Comparison of ENCODE assay signal across 9 cellular contexts in the genomic region with DNA sequence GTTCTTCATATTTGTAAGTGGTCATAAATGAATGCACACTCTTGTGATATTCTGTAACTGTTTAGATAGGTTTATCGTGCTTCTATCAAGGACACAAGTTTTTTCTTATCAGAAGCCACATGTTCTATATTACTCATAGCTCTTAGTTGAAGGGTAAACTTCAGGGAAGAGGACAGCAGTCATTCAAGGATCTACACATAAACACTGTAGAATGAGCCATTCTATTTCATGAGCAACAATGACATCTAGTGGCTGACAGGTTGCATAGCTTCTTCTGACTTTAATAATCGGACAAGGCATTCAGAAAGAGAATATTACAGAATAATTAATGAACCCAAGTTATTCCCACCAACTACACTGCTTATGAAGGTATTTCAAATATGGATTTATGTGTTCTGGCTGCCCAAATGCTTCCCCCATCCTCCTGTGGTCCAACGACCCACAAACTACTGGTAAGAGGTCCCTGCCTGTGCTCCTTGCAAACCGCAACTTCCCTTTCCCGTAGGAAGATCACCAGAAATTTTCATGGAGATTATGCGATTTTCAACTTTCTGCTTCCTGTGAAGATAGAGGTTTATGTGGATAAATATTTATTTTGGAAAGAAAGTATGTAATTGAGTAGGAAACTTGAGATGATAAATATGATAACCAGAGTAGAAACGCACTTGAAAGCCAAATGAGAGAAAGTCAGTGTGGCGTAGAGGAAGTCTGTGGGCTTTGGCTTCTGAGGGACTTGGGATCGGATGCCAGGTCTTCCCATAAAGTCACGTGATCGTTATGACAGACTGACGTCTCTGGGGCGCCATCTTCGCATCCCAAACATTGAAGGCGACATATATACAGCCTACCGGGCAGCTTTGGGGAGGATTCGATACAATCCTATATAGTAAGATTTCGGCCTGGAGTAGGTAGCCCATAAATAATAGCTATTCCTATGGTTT. TPM values are rescaled to one million over a fixed set of nuclear protein-coding genes. Genes with fewer than 3 reads are reported as not detected.
DNase-seq lines count a peak whose midpoint lies in the region; ATAC-seq and TF ChIP-seq lines count a peak whose summit lies in the region.
"Had no signal": no experiment of that assay in that cellular context is flagged by ENCODE, and none has a peak within 500 bp of the region (broad histone marks: within the 10 kb centered on the region; RNA-seq: fewer than 3 reads in every experiment).

No MANE protein-coding gene starts in this region.

- H3K79me2 ChIP-seq in H9 (ENCODE audit: insufficient read depth, low read length) = no peaks in the 10 kb centered on the region
- H3K79me2 ChIP-seq in Loucy (ENCODE audit: insufficient read depth, low read length) = no peaks in the 10 kb centered on the region

- H3K9me3 Mint-ChIP-seq in H9 = no peaks in the 10 kb centered on the region

- no peaks in the 10 kb centered on the region for H3K27me3 ChIP-seq in GM06990 (replicated peaks; ENCODE audit: control insufficient read depth, insufficient read depth, low read length)
- H3K27me3 ChIP-seq in H9 (ENCODE audit: insufficient read depth, low read length) = no peaks in the 10 kb centered on the region; the same call in 1 of the 2 replicates
- H3K27me3 ChIP-seq in Loucy (ENCODE audit: insufficient read depth, low read length, poor library complexity, severe bottlenecking) = no peaks in the 10 kb centered on the region

- no peaks in the 10 kb centered on the region for H3K36me3 Mint-ChIP-seq in H9 (ENCODE audit: insufficient read depth in 1 of 3, low read depth in 3 of 3)

- no peak overlapping the region for H2BK120ac ChIP-seq in H9 (ENCODE audit: low read depth, low read length, poor library complexity, severe bottlenecking)

- no peak overlapping the region for H4K8ac ChIP-seq in H9 (replicated peaks; ENCODE audit: insufficient read length, low read depth, low read length)

- intact Hi-C loops in mucosa of descending colon (cut with DNase I, micrococcal nuclease) = loop anchor here (5.0 to 10.0 kb wide), 3 partner anchors 851 to 884 kb away; no protein-coding TSS in a partner anchor

- DNase-seq in A172 (ENCODE audit: low spot score) (peak; percentile 53), GM06990 (ENCODE audit: extremely low read depth, insufficient read length) (peak; percentile 3), H9 (no peak), RWPE1 (ENCODE audit: low spot score) (peak; percentile 59), epithelial cell of esophagus (ENCODE audit: low read depth) (peak; percentile 81), mucosa of descending colon (no peak), HK-2 (ENCODE audit: unreplicated experiment) (no peak)

- H2AK5ac ChIP-seq in H9 (ENCODE audit: insufficient read length, low read length) = no peak overlapping the region

- H3K27ac ChIP-seq in H9 (ENCODE audit: insufficient read length, low read depth, low read length) (no peak overlapping the region), RWPE1 (no peak overlapping the region)

- H2AFZ ChIP-seq in H9 (ENCODE audit: low read length) (no peak overlapping the region), Loucy (ENCODE audit: low read length) (peak overlapping the region; percentile 10; the same call in 1 of the 2 replicates)

- POLR2A ChIA-PET in RWPE1 (lab: Yijun Ruan, JAX; ENCODE audit: low non-redundant PET) = no interaction called here

- H3K56ac ChIP-seq in H9 (ENCODE audit: insufficient read length, low read depth, low read length) = no peak overlapping the region

- no peak overlapping the region for H3K18ac ChIP-seq in H9 (ENCODE audit: insufficient read length, low read depth, low read length)

- H3K4ac ChIP-seq in H9 (ENCODE audit: low read depth, low read length) = no peak overlapping the region

- H3K79me1 ChIP-seq in H9 (ENCODE audit: insufficient read depth, low read depth, low read length, poor library complexity, severe bottlenecking) = no peaks in the 10 kb centered on the region

- no peak overlapping the region for H3T11ph ChIP-seq in H9 (ENCODE audit: low read length)

- H3K9me2 ChIP-seq in Loucy (replicated peaks; ENCODE audit: low read depth, low read length) = no peaks in the 10 kb centered on the region

- 100% methylated on average over 1 of the region's 18 CpGs for WGBS in H9 (ENCODE audit: extremely low coverage, insufficient read length, low lambda C conversion rate)

- no peak overlapping the region for H4K91ac ChIP-seq in H9 (ENCODE audit: insufficient read length, low read depth, low read length)

- CTCF ChIA-PET in RWPE1 (lab: Yijun Ruan, JAX) = interaction anchor here (0.6 to 1.4 kb wide), 17 partner anchors 9 to 890 kb away, joined by 3 to 28 read pairs (median 4); a partner anchor contains a TSS

- H2BK5ac ChIP-seq in H9 (ENCODE audit: insufficient read length, low read length) = no peak overlapping the region

- H3K4me1 ChIP-seq in H9 (ENCODE audit: insufficient read depth, low read length) = no peaks in the 10 kb centered on the region
- H3K4me1 ChIP-seq in Loucy (ENCODE audit: insufficient read depth, low read length, poor library complexity, severe bottlenecking) = peaks cover 22% of the 10 kb centered on the region
- no peaks in the 10 kb centered on the region for H3K4me1 ChIP-seq in mucosa of descending colon (ENCODE audit: low read depth)
- H3K4me1 ChIP-seq: HAP-1 had no signal

- H3K9ac ChIP-seq in H9 (ENCODE audit: extremely low read depth, insufficient read length, low read length) (no peak overlapping the region), Loucy (ENCODE audit: low read depth, low read length, poor library complexity, severe bottlenecking) (no peak overlapping the region)

- peak; percentile 75 for ATAC-seq in mucosa of descending colon

- H3K23me2 ChIP-seq in H9 (ENCODE audit: insufficient read length, low read depth, low read length, poor library complexity, severe bottlenecking) = no peaks in the 10 kb centered on the region

- no peak overlapping the region for H3K27ac Mint-ChIP-seq in H9

- H3K14ac ChIP-seq in H9 (ENCODE audit: insufficient read depth, low read length) = no peak overlapping the region

- peaks cover 18 to 25% of the 10 kb centered on the region in 2 experiments for H3K4me1 Mint-ChIP-seq in H9

- H3K27me3 Mint-ChIP-seq in H9 (ENCODE audit: low read depth) = no peaks in the 10 kb centered on the region

- no peak overlapping the region for H3K23ac ChIP-seq in H9 (ENCODE audit: insufficient read length, low read depth, low read length)

- H3K4me3 ChIP-seq in GM06990 (replicated peaks; ENCODE audit: low read depth, low read length) (no peak overlapping the region), Loucy (ENCODE audit: low read length, poor library complexity, severe bottlenecking) (no peak overlapping the region), epithelial cell of esophagus (ENCODE audit: low read length) (no peak overlapping the region), mucosa of descending colon (no peak overlapping the region)
- H3K4me3 ChIP-seq: HAP-1 had no signal

- peak; percentile 71 for TF ChIP-seq CTCF in GM06990 (IDR thresholded peaks at IDR 0.05; ENCODE audit: insufficient read depth, low read length, poor library complexity, severe bottlenecking)
- TF ChIP-seq CTCF in H9 (conservative IDR thresholded peaks at IDR 0.05) = peak; percentile 88
- peak; percentile 92 for TF ChIP-seq CTCF in Loucy (conservative IDR thresholded peaks at IDR 0.05; ENCODE audit: low read length)
- TF ChIP-seq CTCF in RWPE1 (conservative IDR thresholded peaks at IDR 0.05; ENCODE audit: low read depth) = peak; percentile 83
- TF ChIP-seq CTCF in epithelial cell of esophagus (IDR thresholded peaks at IDR 0.05; ENCODE audit: insufficient read depth, low read depth, low read length, missing control alignments) = peak; percentile 73
- peak; percentile 24 for TF ChIP-seq CTCF in mucosa of descending colon (IDR thresholded peaks at IDR 0.05)

- H3F3A ChIP-seq in Loucy (ENCODE audit: low read depth) = no peaks in the 10 kb centered on the region

- H3K4me2 ChIP-seq in H9 (ENCODE audit: insufficient read depth, insufficient read length, low read length) (no peak overlapping the region), Loucy (ENCODE audit: low read depth, low read length, poor library complexity, severe bottlenecking) (no peak overlapping the region)

- H4K20me1 ChIP-seq in H9 (ENCODE audit: control insufficient read depth, insufficient read depth, insufficient read length) = no peaks in the 10 kb centered on the region
- H4K20me1 ChIP-seq in Loucy (ENCODE audit: insufficient read depth, low read length, poor library complexity, severe bottlenecking) = no peaks in the 10 kb centered on the region

- H2BK12ac ChIP-seq in H9 (ENCODE audit: insufficient read length, low read depth, low read length) = no peak overlapping the region

- no peaks in the 10 kb centered on the region for H3K9me3 ChIP-seq in H9 (ENCODE audit: control insufficient read depth, low read depth, low read length)
- no peaks in the 10 kb centered on the region for H3K9me3 ChIP-seq in Loucy (ENCODE audit: insufficient read depth, low read depth, low read length)
- no peaks in the 10 kb centered on the region for H3K9me3 ChIP-seq in mucosa of descending colon
- H3K9me3 ChIP-seq: HAP-1 had no signal

- no peak overlapping the region for H3K4me3 Mint-ChIP-seq in H9

- no peak overlapping the region for H2BK15ac ChIP-seq in H9 (ENCODE audit: low read depth, low read length)

- H3K36me3 ChIP-seq in GM06990 (ENCODE audit: control insufficient read depth, insufficient read depth, low read length) = no peaks in the 10 kb centered on the region
- H3K36me3 ChIP-seq in Loucy (ENCODE audit: insufficient read depth, low read length) = no peaks in the 10 kb centered on the region
- H3K36me3 ChIP-seq in mucosa of descending colon (ENCODE audit: low read depth) = no peaks in the 10 kb centered on the region
- H3K36me3 ChIP-seq: HAP-1 had no signal

- H2BK20ac ChIP-seq in H9 (ENCODE audit: low read depth, low read length, poor library complexity, severe bottlenecking) = no peak overlapping the region

- H4K5ac ChIP-seq in H9 (ENCODE audit: insufficient read length, low read depth, low read length) = no peak overlapping the region

RNA-seq across cellular contexts. Expression of a gene that starts 16.7 kb away (rescaled TPM):
- not detected in 2 replicates for total RNA-seq in A172 (2014; rRNA removed; shearing (Covaris generic))
- total RNA-seq in H9 (2021) (not detected in 2 replicates), mucosa of descending colon (1 to 10 TPM in 1 of 3 donors, under 1 TPM in 2; 0.14 to 2.6 (median 0.92) TPM)

Comparison
In these comparisons a context has a peak if more than half of its experiments do, and no peak if none do; other contexts are left out.
1. DNase-seq: peak in A172 (single experiment), GM06990 (single experiment), RWPE1 (single experiment) and epithelial cell of esophagus (single experiment); none in H9 (single experiment), mucosa of descending colon (0 of 3) and HK-2 (single experiment).
2. CTCF ChIP-seq: peak in every context shown above with its lines; median percentile 92 in Loucy; 88 in H9; 83 in RWPE1; 73 in epithelial cell of esophagus; 71 in GM06990; 24 in mucosa of descending colon.